8 cellular contexts compared by ENCODE assay signal in the genomic region with DNA sequence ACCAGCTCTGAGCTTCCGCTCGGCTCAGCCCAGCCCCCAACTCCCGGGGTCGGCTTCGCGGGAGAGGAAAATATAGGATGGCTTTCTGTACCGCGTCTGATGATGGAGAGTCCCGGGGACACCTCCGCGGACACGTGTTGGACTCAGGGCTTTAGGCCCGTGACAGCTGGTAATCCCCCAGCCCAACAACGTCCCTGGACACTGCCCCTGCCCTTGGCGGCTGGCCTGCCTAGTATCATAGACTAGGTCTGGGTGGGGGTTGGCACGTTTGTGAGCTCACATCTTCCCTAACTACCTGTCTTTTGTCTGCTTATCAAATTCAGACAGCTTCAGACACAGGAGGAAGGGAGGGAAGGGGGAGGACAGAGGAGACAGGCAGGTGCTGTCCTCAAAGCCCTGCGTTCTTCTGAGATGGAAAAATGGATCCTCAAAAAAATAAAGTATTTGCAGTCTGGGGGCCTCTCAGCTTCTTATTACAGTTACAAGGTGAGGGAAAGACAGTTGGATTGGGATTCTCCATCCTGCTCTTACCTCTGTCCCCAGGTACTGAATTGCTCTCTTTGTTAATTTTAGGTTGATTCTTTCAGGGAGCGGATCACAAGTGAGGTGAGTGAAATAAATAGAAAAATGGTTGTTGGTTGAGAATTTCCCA. TPM values are rescaled to one million over a fixed set of nuclear protein-coding genes. Genes with fewer than 3 reads are reported as not detected.
DNase-seq lines count a peak whose midpoint lies in the region; ATAC-seq and TF ChIP-seq lines count a peak whose summit lies in the region.

No MANE protein-coding gene starts in this region.

- CTCF ChIA-PET in AG04450 (lab: Charles Lee), result interaction anchor here (1.3 to 6.2 kb wide), 6 partner anchors 9 to 164 kb away, joined by 4 to 35 read pairs (median 6); partner anchors contain the start of genes AOC2, BECN1 and RPL27
- CTCF ChIA-PET in activated CD8-positive, alpha-beta T cell treated with anti-CD3 and anti-CD28 coated beads, Interleukin-2, amount 10 ng/mL, durations not matched to agents 7 days and 5 days (lab: Charles Lee), result interaction anchor here (0.6 to 4.7 kb wide), 7 partner anchors 10 to 360 kb away, joined by 3 to 42 read pairs (median 5); partner anchors contain the start of genes AOC2, BECN1 and PSMC3IP

- POLR2A ChIA-PET in AG04450 (lab: Yijun Ruan, JAX), result interaction anchor here (0.5 to 3.2 kb wide), 6 partner anchors 10 to 164 kb away, joined by 3 to 16 read pairs (median 5); partner anchors contain the start of genes BECN1 and RPL27
- POLR2A ChIA-PET in activated CD8-positive, alpha-beta T cell treated with anti-CD3 and anti-CD28 coated beads, Interleukin-2, amount 10 ng/mL, durations not matched to agents 7 days and 5 days (lab: Charles Lee), result interaction anchor here (0.6 to 5.3 kb wide), 11 partner anchors 8 to 482 kb away, joined by 3 to 72 read pairs (median 3); partner anchors contain the start of genes BECN1, BRCA1 and RPL27

- H3K27me3 ChIP-seq in AG04450 (ENCODE audit: control insufficient read depth, insufficient read depth, low read length) (no peaks in the 10 kb centered on the region), HAP-1 (ENCODE audit: low read depth) (no peaks in the 10 kb centered on the region), iPS DF 6.9 (ENCODE audit: control insufficient read depth, insufficient read depth, low read length) (no peaks in the 10 kb centered on the region)

- H3K27ac ChIP-seq in AG04450 (ENCODE audit: low read depth, low read length) (peak overlapping the region; percentile 65), iPS DF 6.9 (ENCODE audit: low read length) (no peak overlapping the region)

- H3K27ac Mint-ChIP-seq in activated CD8-positive, alpha-beta T cell treated with anti-CD3 and anti-CD28 coated beads, Interleukin-2, amount 10 ng/mL, durations not matched to agents 7 days and 5 days, result peak overlapping the region; percentile 100
- peak overlapping the region; percentile 98 for H3K27ac Mint-ChIP-seq in stimulated activated memory B cell treated with anti-CD40 and anti-IgM and Interleukin-4, amounts not matched to agents 10 μg/mL and 1 μg/mL and 100 μg/mL, for 72 hours

- no peak for ATAC-seq in activated CD8-positive, alpha-beta T cell treated with anti-CD3 and anti-CD28 coated beads, Interleukin-2, amount 10 ng/mL, durations not matched to agents 7 days and 5 days
- no peak for ATAC-seq in stimulated activated memory B cell treated with anti-CD40 and anti-IgM and Interleukin-4, amounts not matched to agents 10 μg/mL and 1 μg/mL and 100 μg/mL, for 72 hours
- no peak for ATAC-seq in HG02884 (IDR thresholded peaks at IDR 0.05; ENCODE audit: unreplicated experiment)

- H3K4me1 ChIP-seq in HAP-1, result peaks cover 7% of the 10 kb centered on the region
- H3K4me1 ChIP-seq in iPS DF 6.9 (ENCODE audit: control insufficient read depth, insufficient read depth, low read length), result no peaks in the 10 kb centered on the region

- no peak for DNase-seq in AG04450 (ENCODE audit: low read depth, low spot score)
- DNase-seq in HAP-1 (ENCODE audit: low spot score in 2 of 2), result no peak
- no peak for DNase-seq in activated CD8-positive, alpha-beta T cell treated with anti-CD3 and anti-CD28 coated beads, Interleukin-2, amount 10 ng/mL, durations not matched to agents 7 days and 5 days
- no peak for DNase-seq in iPS DF 6.9 (ENCODE audit: low read depth, low spot score)
- no peak for DNase-seq in epidermal melanocyte (ENCODE audit: insufficient read length, low spot score)
- DNase-seq in activated CD4-positive, alpha-beta T cell treated with anti-CD3 and anti-CD28 coated beads for 1 hour, result no peak

- WGBS in iPS DF 6.9 (ENCODE audit: insufficient coverage, insufficient read length), result no CpG with 5 or more reads among the region's 18 CpGs

- peak overlapping the region; percentile 99 for H3K4me3 ChIP-seq in AG04450 (ENCODE audit: low read depth, low read length)
- peak overlapping the region; percentile 76 for H3K4me3 ChIP-seq in HAP-1
- peak overlapping the region; percentile 86 for H3K4me3 ChIP-seq in iPS DF 6.9 (ENCODE audit: low read length)

- H3K9me3 Mint-ChIP-seq in activated CD8-positive, alpha-beta T cell treated with anti-CD3 and anti-CD28 coated beads, Interleukin-2, amount 10 ng/mL, durations not matched to agents 7 days and 5 days (ENCODE audit: insufficient read depth), result no peaks in the 10 kb centered on the region
- H3K9me3 Mint-ChIP-seq in stimulated activated memory B cell treated with anti-CD40 and anti-IgM and Interleukin-4, amounts not matched to agents 10 μg/mL and 1 μg/mL and 100 μg/mL, for 72 hours, result no peaks in the 10 kb centered on the region

- no peaks in the 10 kb centered on the region for H3K27me3 Mint-ChIP-seq in activated CD8-positive, alpha-beta T cell treated with anti-CD3 and anti-CD28 coated beads, Interleukin-2, amount 10 ng/mL, durations not matched to agents 7 days and 5 days (ENCODE audit: low read depth)
- no peaks in the 10 kb centered on the region for H3K27me3 Mint-ChIP-seq in stimulated activated memory B cell treated with anti-CD40 and anti-IgM and Interleukin-4, amounts not matched to agents 10 μg/mL and 1 μg/mL and 100 μg/mL, for 72 hours

- no peaks in the 10 kb centered on the region; the same call in 1 of the 2 replicates for H3K9me3 ChIP-seq in AG04450 (ENCODE audit: control insufficient read depth, insufficient read depth, low read length)
- no peaks in the 10 kb centered on the region for H3K9me3 ChIP-seq in HAP-1
- no peaks in the 10 kb centered on the region for H3K9me3 ChIP-seq in iPS DF 6.9 (ENCODE audit: control insufficient read depth, insufficient read depth, low read length)

- in situ Hi-C loops in HAP-1 (cut with MboI; ENCODE audit: low sequenced_read_pairs), result loop anchor here (10.0 to 25.0 kb wide), 2 partner anchors 259 to 503 kb away; partner anchors contain the start of gene PSMC3IP

- peaks cover 25% of the 10 kb centered on the region for H3K4me1 Mint-ChIP-seq in activated CD8-positive, alpha-beta T cell treated with anti-CD3 and anti-CD28 coated beads, Interleukin-2, amount 10 ng/mL, durations not matched to agents 7 days and 5 days (ENCODE audit: low read depth)
- H3K4me1 Mint-ChIP-seq in stimulated activated memory B cell treated with anti-CD40 and anti-IgM and Interleukin-4, amounts not matched to agents 10 μg/mL and 1 μg/mL and 100 μg/mL, for 72 hours, result peaks cover 26% of the 10 kb centered on the region

- TF ChIP-seq CTCF in AG04450 (IDR thresholded peaks at IDR 0.05; ENCODE audit: low read depth, low read length), result no peak

- H3K4me3 Mint-ChIP-seq in activated CD8-positive, alpha-beta T cell treated with anti-CD3 and anti-CD28 coated beads, Interleukin-2, amount 10 ng/mL, durations not matched to agents 7 days and 5 days, result peak overlapping the region; percentile 94
- peak overlapping the region; percentile 93 for H3K4me3 Mint-ChIP-seq in stimulated activated memory B cell treated with anti-CD40 and anti-IgM and Interleukin-4, amounts not matched to agents 10 μg/mL and 1 μg/mL and 100 μg/mL, for 72 hours

- H3K36me3 ChIP-seq in HAP-1 (replicated peaks), result peaks cover 47% of the 10 kb centered on the region
- peaks cover 17% of the 10 kb centered on the region; the same call in 1 of the 2 replicates for H3K36me3 ChIP-seq in iPS DF 6.9 (ENCODE audit: control insufficient read depth, insufficient read depth, low read length)

- peaks cover 36% of the 10 kb centered on the region for H3K36me3 Mint-ChIP-seq in activated CD8-positive, alpha-beta T cell treated with anti-CD3 and anti-CD28 coated beads, Interleukin-2, amount 10 ng/mL, durations not matched to agents 7 days and 5 days (ENCODE audit: low read depth)
- peaks cover 23% of the 10 kb centered on the region for H3K36me3 Mint-ChIP-seq in stimulated activated memory B cell treated with anti-CD40 and anti-IgM and Interleukin-4, amounts not matched to agents 10 μg/mL and 1 μg/mL and 100 μg/mL, for 72 hours

RNA-seq across cellular contexts. Expression of gene PSME3, which starts 0.7 kb away (rescaled TPM):
- 111 and 129 TPM in 2 replicates for polyA plus RNA-seq in AG04450 (2011; rRNA removed)
- 46.4 and 63.3 TPM in 2 replicates for polyA minus RNA-seq in AG04450 (2011; rRNA and poly(A)+ RNA removed)
- 100 to 1,000 TPM; 141 to 145 TPM for total RNA-seq in activated CD8-positive, alpha-beta T cell treated with anti-CD3 and anti-CD28 coated beads, Interleukin-2, amount 10 ng/mL, durations not matched to agents 7 days and 5 days

RNA-seq across cellular contexts. Expression of gene BECN1, which starts 9.8 kb away (rescaled TPM):
- 106 and 107 TPM in 2 replicates for polyA plus RNA-seq in AG04450 (2011; rRNA removed)
- polyA minus RNA-seq in AG04450 (2011; rRNA and poly(A)+ RNA removed), result 55.3 and 58.5 TPM in 2 replicates
- 10 to 100 TPM; 86.7 to 89.7 TPM for total RNA-seq in activated CD8-positive, alpha-beta T cell treated with anti-CD3 and anti-CD28 coated beads, Interleukin-2, amount 10 ng/mL, durations not matched to agents 7 days and 5 days

RNA-seq across cellular contexts. Expression of gene AOC2, which starts 10.5 kb away (rescaled TPM):
- polyA plus RNA-seq in AG04450 (2011; rRNA removed), result 0.16 and 0.33 TPM in 2 replicates
- polyA minus RNA-seq in AG04450 (2011; rRNA and poly(A)+ RNA removed), result 0.51 and 0.61 TPM in 2 replicates
- total RNA-seq in activated CD8-positive, alpha-beta T cell treated with anti-CD3 and anti-CD28 coated beads, Interleukin-2, amount 10 ng/mL, durations not matched to agents 7 days and 5 days, result 1 to 10 TPM; 2.0 to 2.1 TPM

RNA-seq across cellular contexts. Expression of gene AOC3, which starts 17.1 kb away (rescaled TPM):
- 0.10 and 0.12 TPM in 2 replicates for polyA plus RNA-seq in AG04450 (2011; rRNA removed)
- 0.17 TPM in 1 of 2 replicates, not detected in the other for polyA minus RNA-seq in AG04450 (2011; rRNA and poly(A)+ RNA removed)
- total RNA-seq in activated CD8-positive, alpha-beta T cell treated with anti-CD3 and anti-CD28 coated beads, Interleukin-2, amount 10 ng/mL, durations not matched to agents 7 days and 5 days, result 1 to 10 TPM; 1.0 to 1.4 TPM

RNA-seq across cellular contexts. Expression of gene CNTD1, which starts 35.2 kb away (rescaled TPM):
- polyA plus RNA-seq in AG04450 (2011; rRNA removed), result 0.09 and 0.14 TPM in 2 replicates
- polyA minus RNA-seq in AG04450 (2011; rRNA and poly(A)+ RNA removed), result not detected in 2 replicates
- total RNA-seq in activated CD8-positive, alpha-beta T cell treated with anti-CD3 and anti-CD28 coated beads, Interleukin-2, amount 10 ng/mL, durations not matched to agents 7 days and 5 days, result not detected
